Comparison of ENCODE assay signal across 25 cellular contexts in genomic region chr3:122627301-122627700, GRCh38. TPM values are rescaled to one million over a fixed set of nuclear protein-coding genes. Genes with fewer than 3 reads are reported as not detected.
DNase-seq lines count a peak whose midpoint lies in the region; ATAC-seq, FAIRE-seq and TF ChIP-seq lines count a peak whose summit lies in the region.
"Had no signal": no experiment of that assay in that cellular context is flagged by ENCODE, and none has a peak within 500 bp of the region (broad histone marks: within the 10 kb centered on the region; RNA-seq: fewer than 3 reads in every experiment).

No MANE protein-coding gene starts in this region.

- H3K36me3 ChIP-seq in bronchial epithelial cell (ENCODE audit: control insufficient read depth, insufficient read depth, low read length) (no peaks in the 10 kb centered on the region), esophagus squamous epithelium (no peaks in the 10 kb centered on the region)
- H3K36me3 ChIP-seq: Peyer's patch had no signal

- H3K27ac Mint-ChIP-seq in stimulated activated memory B cell treated with anti-CD40 and anti-IgM and Interleukin-4, amounts not matched to agents 10 μg/mL and 1 μg/mL and 100 μg/mL, for 72 hours, result peak overlapping the region; percentile 32
- H3K27ac Mint-ChIP-seq: CD4-positive, alpha-beta T cell had no signal

- no peaks in the 10 kb centered on the region for H3K4me1 ChIP-seq in esophagus squamous epithelium
- H3K4me1 ChIP-seq: Peyer's patch had no signal

- no peak for TF ChIP-seq CTCF in bronchial epithelial cell (IDR thresholded peaks at IDR 0.05; ENCODE audit: insufficient read depth, low read length, severe bottlenecking)
- TF ChIP-seq CTCF in esophagus squamous epithelium (IDR thresholded peaks at IDR 0.05), result no peak

- peaks cover 22% of the 10 kb centered on the region for H3K4me1 Mint-ChIP-seq in stimulated activated memory B cell treated with anti-CD40 and anti-IgM and Interleukin-4, amounts not matched to agents 10 μg/mL and 1 μg/mL and 100 μg/mL, for 72 hours

- no peaks in the 10 kb centered on the region for H3K9me3 ChIP-seq in esophagus squamous epithelium
- H3K9me3 ChIP-seq: Peyer's patch, SK-N-SH had no signal

- peaks cover 74% of the 10 kb centered on the region for H3K36me3 Mint-ChIP-seq in stimulated activated memory B cell treated with anti-CD40 and anti-IgM and Interleukin-4, amounts not matched to agents 10 μg/mL and 1 μg/mL and 100 μg/mL, for 72 hours

- no peaks in the 10 kb centered on the region for H3K27me3 Mint-ChIP-seq in stimulated activated memory B cell treated with anti-CD40 and anti-IgM and Interleukin-4, amounts not matched to agents 10 μg/mL and 1 μg/mL and 100 μg/mL, for 72 hours
- H3K27me3 Mint-ChIP-seq: CD4-positive, alpha-beta T cell had no signal

- intact Hi-C loops in esophagus squamous epithelium (cut with DNase I), result no loop called here

- H3K4me3 ChIP-seq in bronchial epithelial cell (ENCODE audit: low read depth, low read length) (no peak overlapping the region), esophagus squamous epithelium (no peak overlapping the region)
- H3K4me3 ChIP-seq: BLaER1 treated with 17β-estradiol and CSF1 and Interleukin-3, amounts not matched to agents 10 nM and 100 nM; Peyer's patch had no signal

- no peak for ATAC-seq in stimulated activated memory B cell treated with anti-CD40 and anti-IgM and Interleukin-4, amounts not matched to agents 10 μg/mL and 1 μg/mL and 100 μg/mL, for 72 hours

- no peaks in the 10 kb centered on the region for H3K9me3 Mint-ChIP-seq in stimulated activated memory B cell treated with anti-CD40 and anti-IgM and Interleukin-4, amounts not matched to agents 10 μg/mL and 1 μg/mL and 100 μg/mL, for 72 hours
- H3K9me3 Mint-ChIP-seq: CD4-positive, alpha-beta T cell had no signal

- 24 to 33% methylated on average over 1 of the region's 1 CpG for WGBS in esophagus squamous epithelium, 2 donors

- no peaks in the 10 kb centered on the region for H3K27me3 ChIP-seq in bronchial epithelial cell (ENCODE audit: control insufficient read depth, insufficient read depth, low read length)
- H3K27me3 ChIP-seq in esophagus squamous epithelium, result no peaks in the 10 kb centered on the region
- H3K27me3 ChIP-seq: BLaER1 treated with 17β-estradiol and CSF1 and Interleukin-3, amounts not matched to agents 10 nM and 100 nM; Peyer's patch had no signal

- DNase-seq in NCI-H82 (lab: John Stamatoyannopoulos, UW), result peak; percentile 28
- no peak for DNase-seq in NCI-H82 treated with DMSO at 0.1 percent for 48 hours (lab: John Stamatoyannopoulos, UW; ENCODE audit: unreplicated experiment)
- peak; percentile 42 for DNase-seq in HPDE6-E6E7 (ENCODE audit: extremely low spot score)
- peak; percentile 50 for DNase-seq in bronchial epithelial cell (ENCODE audit: low read depth)
- DNase-seq in pons (ENCODE audit: low spot score), result no peak
- DNase-seq in esophagus squamous epithelium (lab: John Stamatoyannopoulos, UW), result no peak
- no peak for DNase-seq in activated naive CD4-positive, alpha-beta T cell treated with anti-CD3 and anti-CD28 coated beads, Interleukin-2, amount 50 U/mL, for 16 hours
- DNase-seq: CD4-positive, alpha-beta T cell; HCEC 1CT; IMR-90; KG1; MM.1S; NCI-H2029; NCI-H2227 treated with DMSO at 0.1 percent for 48 hours; Peyer's patch; SIG-M5; SK-N-SH; SW 1271 had no signal

- H3K4me3 Mint-ChIP-seq in stimulated activated memory B cell treated with anti-CD40 and anti-IgM and Interleukin-4, amounts not matched to agents 10 μg/mL and 1 μg/mL and 100 μg/mL, for 72 hours, result no peak overlapping the region
- H3K4me3 Mint-ChIP-seq: CD4-positive, alpha-beta T cell had no signal

- no peak for TF ChIP-seq POLR2A in esophagus squamous epithelium (IDR thresholded peaks at IDR 0.05)

- no peak for FAIRE-seq in bronchial epithelial cell (lab: Jason Lieb, UNC)
- FAIRE-seq: D721Med, G401.6, H1 had no signal

- no peak overlapping the region for H3K27ac ChIP-seq in esophagus squamous epithelium
- H3K27ac ChIP-seq: BLaER1 treated with 17β-estradiol and CSF1 and Interleukin-3, amounts not matched to agents 10 nM and 100 nM; Peyer's patch had no signal

RNA-seq across cellular contexts. Expression of gene PARP15, which starts 49.9 kb away (rescaled TPM):
- total RNA-seq in bronchial epithelial cell (0.13 and 0.26 TPM in 2 replicates), esophagus squamous epithelium (1 to 10 TPM in 1 of 4 donors, under 1 TPM in 3; 0.08 to 2.3 (median 0.42) TPM)
- total RNA-seq: A172, IMR-90, NCI-H460 had no signal

RNA-seq across cellular contexts. Expression of gene PARP14, which starts 53.3 kb away (rescaled TPM):
- total RNA-seq in bronchial epithelial cell, result 13.2 and 23.0 TPM in 2 replicates
- 10 to 100 TPM in 3 of 4 donors, 1 to 10 TPM in 1; 9.5 to 34.1 (median 22.9) TPM for total RNA-seq in esophagus squamous epithelium

Comparison
In these comparisons a context has a peak if more than half of its experiments do, and no peak if none do; other contexts are left out.
1. DNase-seq: peak in NCI-H82 (single experiment), HPDE6-E6E7 (single experiment) and bronchial epithelial cell (single experiment); none in NCI-H82 treated with DMSO at 0.1 percent for 48 hours (single experiment), pons (single experiment), esophagus squamous epithelium (single experiment) and activated naive CD4-positive, alpha-beta T cell treated with anti-CD3 and anti-CD28 coated beads, Interleukin-2, amount 50 U/mL, for 16 hours (single experiment).